1 cellular context compared by ENCODE assay signal in genomic region chr20:31682352-31682751, GRCh38.
TF ChIP-seq lines count a peak whose summit lies in the region.

No MANE protein-coding gene starts in this region.

TF ChIP-seq in HepG2, 621 proteins besides CTCF, POLR2A, EP300 and RAD21 (continues in another document):
- TF ChIP-seq HOXA3 (CRISPR knock-in tag; IDR thresholded peaks at IDR 0.05) (no peak), ZMYM3 (CRISPR knock-in tag; IDR thresholded peaks at IDR 0.05) (peak; percentile 49; the same call in 1 of the 2 replicates), HDAC1 (CRISPR knock-in tag; IDR thresholded peaks at IDR 0.05) (no peak), TBP (CRISPR knock-in tag; IDR thresholded peaks at IDR 0.05) (no peak), AGO2 (optimal IDR thresholded peaks at IDR 0.05; ENCODE audit: low read depth, low read length) (no peak), HNF4G (IDR thresholded peaks at IDR 0.05; ENCODE audit: borderline replicate concordance, low read depth, low read length) (no peak), HNF4G (CRISPR knock-in tag; IDR thresholded peaks at IDR 0.05; ENCODE audit: borderline replicate concordance, low read depth) (no peak), FOSL2 (CRISPR knock-in tag; IDR thresholded peaks at IDR 0.05) (no peak), ZNF292 (CRISPR knock-in tag; IDR thresholded peaks at IDR 0.05; ENCODE audit: borderline replicate concordance, low read depth) (no peak), SIX1 (CRISPR knock-in tag; IDR thresholded peaks at IDR 0.05; ENCODE audit: borderline replicate concordance) (no peak), DMAP1 (CRISPR knock-in tag; IDR thresholded peaks at IDR 0.05) (no peak), ZNF121 (CRISPR knock-in tag; IDR thresholded peaks at IDR 0.05) (peak; percentile 83), RFX5 (IDR thresholded peaks at IDR 0.05; ENCODE audit: low read depth, low read length) (no peak), KDM3A (CRISPR knock-in tag; IDR thresholded peaks at IDR 0.05; ENCODE audit: low read depth) (no peak), ZEB1 (IDR thresholded peaks at IDR 0.05; ENCODE audit: insufficient replicate concordance, low read depth) (no peak), CREB1 (IDR thresholded peaks at IDR 0.05) (no peak), CREB1 (CRISPR knock-in tag; IDR thresholded peaks at IDR 0.05) (no peak), RELA (CRISPR knock-in tag; IDR thresholded peaks at IDR 0.05) (no peak), ZNF660 (CRISPR knock-in tag; IDR thresholded peaks at IDR 0.05; ENCODE audit: borderline replicate concordance, low read depth) (no peak), REPIN1 (CRISPR knock-in tag; IDR thresholded peaks at IDR 0.05; ENCODE audit: borderline replicate concordance, low read depth) (no peak), ZFP36L1 (CRISPR knock-in tag; IDR thresholded peaks at IDR 0.05) (no peak), ZNF780A (CRISPR knock-in tag; IDR thresholded peaks at IDR 0.05) (0 out of 2 replicates have a peak, but pooled peaks have one; percentile 3), ZNF333 (CRISPR knock-in tag; IDR thresholded peaks at IDR 0.05; ENCODE audit: borderline replicate concordance) (no peak), ZNF274 (CRISPR knock-in tag; IDR thresholded peaks at IDR 0.05) (no peak), ZKSCAN8 (CRISPR knock-in tag; IDR thresholded peaks at IDR 0.05; ENCODE audit: borderline replicate concordance) (no peak), PLRG1 (conservative IDR thresholded peaks at IDR 0.05) (no peak), NAIF1 (CRISPR knock-in tag; IDR thresholded peaks at IDR 0.05; ENCODE audit: borderline replicate concordance) (no peak), MED1 (CRISPR knock-in tag; IDR thresholded peaks at IDR 0.05) (no peak), ZUFSP (CRISPR knock-in tag; IDR thresholded peaks at IDR 0.05; ENCODE audit: borderline replicate concordance) (no peak), NCOA2 (CRISPR knock-in tag; IDR thresholded peaks at IDR 0.05) (0 out of 2 replicates have a peak, but pooled peaks have one; percentile 19), KLF6 (CRISPR knock-in tag; IDR thresholded peaks at IDR 0.05) (no peak), REXO4 (CRISPR knock-in tag; IDR thresholded peaks at IDR 0.05; ENCODE audit: borderline replicate concordance) (no peak), ZNF639 (CRISPR knock-in tag; conservative IDR thresholded peaks at IDR 0.05) (no peak), TRIM24 (CRISPR knock-in tag; IDR thresholded peaks at IDR 0.05) (no peak), ZNF329 (CRISPR knock-in tag; IDR thresholded peaks at IDR 0.05; ENCODE audit: low read depth) (no peak), SYNCRIP (IDR thresholded peaks at IDR 0.05; ENCODE audit: insufficient read depth, low read depth, low read length) (no peak), TEAD3 (CRISPR knock-in tag; optimal IDR thresholded peaks at IDR 0.05; ENCODE audit: borderline replicate concordance) (no peak), SNAPC4 (CRISPR knock-in tag; IDR thresholded peaks at IDR 0.05) (no peak), PHB2 (IDR thresholded peaks at IDR 0.05; ENCODE audit: partially characterized antibody) (no peak), TGIF2 (CRISPR knock-in tag; IDR thresholded peaks at IDR 0.05) (no peak), HES4 (CRISPR knock-in tag; IDR thresholded peaks at IDR 0.05; ENCODE audit: borderline replicate concordance) (no peak), KLF9 (CRISPR knock-in tag; IDR thresholded peaks at IDR 0.05; ENCODE audit: low read depth) (no peak)
- TF ChIP-seq, protein P1, sequence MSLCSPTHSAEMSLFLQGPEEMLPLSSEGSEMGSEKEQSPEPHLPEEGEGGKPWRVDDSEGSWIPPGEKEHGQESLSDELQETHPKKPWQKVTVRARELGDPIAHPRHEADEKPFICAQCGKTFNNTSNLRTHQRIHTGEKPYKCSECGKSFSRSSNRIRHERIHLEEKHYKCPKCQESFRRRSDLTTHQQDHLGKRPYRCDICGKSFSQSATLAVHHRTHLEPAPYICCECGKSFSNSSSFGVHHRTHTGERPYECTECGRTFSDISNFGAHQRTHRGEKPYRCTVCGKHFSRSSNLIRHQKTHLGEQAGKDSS (CRISPR knock-in tag; IDR thresholded peaks at IDR 0.05; ENCODE audit: borderline replicate concordance, low read depth): no peak
- TF ChIP-seq, protein P2, sequence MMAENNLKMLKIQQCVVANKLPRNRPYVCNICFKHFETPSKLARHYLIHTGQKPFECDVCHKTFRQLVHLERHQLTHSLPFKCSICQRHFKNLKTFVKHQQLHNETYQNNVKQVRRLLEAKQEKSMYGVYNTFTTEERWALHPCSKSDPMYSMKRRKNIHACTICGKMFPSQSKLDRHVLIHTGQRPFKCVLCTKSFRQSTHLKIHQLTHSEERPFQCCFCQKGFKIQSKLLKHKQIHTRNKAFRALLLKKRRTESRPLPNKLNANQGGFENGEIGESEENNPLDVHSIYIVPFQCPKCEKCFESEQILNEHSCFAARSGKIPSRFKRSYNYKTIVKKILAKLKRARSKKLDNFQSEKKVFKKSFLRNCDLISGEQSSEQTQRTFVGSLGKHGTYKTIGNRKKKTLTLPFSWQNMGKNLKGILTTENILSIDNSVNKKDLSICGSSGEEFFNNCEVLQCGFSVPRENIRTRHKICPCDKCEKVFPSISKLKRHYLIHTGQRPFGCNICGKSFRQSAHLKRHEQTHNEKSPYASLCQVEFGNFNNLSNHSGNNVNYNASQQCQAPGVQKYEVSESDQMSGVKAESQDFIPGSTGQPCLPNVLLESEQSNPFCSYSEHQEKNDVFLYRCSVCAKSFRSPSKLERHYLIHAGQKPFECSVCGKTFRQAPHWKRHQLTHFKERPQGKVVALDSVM (CRISPR knock-in tag; IDR thresholded peaks at IDR 0.05): peak; percentile 84
- TF ChIP-seq, protein P3, sequence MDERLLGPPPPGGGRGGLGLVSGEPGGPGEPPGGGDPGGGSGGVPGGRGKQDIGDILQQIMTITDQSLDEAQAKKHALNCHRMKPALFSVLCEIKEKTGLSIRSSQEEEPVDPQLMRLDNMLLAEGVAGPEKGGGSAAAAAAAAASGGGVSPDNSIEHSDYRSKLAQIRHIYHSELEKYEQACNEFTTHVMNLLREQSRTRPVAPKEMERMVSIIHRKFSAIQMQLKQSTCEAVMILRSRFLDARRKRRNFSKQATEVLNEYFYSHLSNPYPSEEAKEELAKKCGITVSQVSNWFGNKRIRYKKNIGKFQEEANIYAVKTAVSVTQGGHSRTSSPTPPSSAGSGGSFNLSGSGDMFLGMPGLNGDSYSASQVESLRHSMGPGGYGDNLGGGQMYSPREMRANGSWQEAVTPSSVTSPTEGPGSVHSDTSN (CRISPR knock-in tag; IDR thresholded peaks at IDR 0.05): no peak
- TF ChIP-seq, protein P4, sequence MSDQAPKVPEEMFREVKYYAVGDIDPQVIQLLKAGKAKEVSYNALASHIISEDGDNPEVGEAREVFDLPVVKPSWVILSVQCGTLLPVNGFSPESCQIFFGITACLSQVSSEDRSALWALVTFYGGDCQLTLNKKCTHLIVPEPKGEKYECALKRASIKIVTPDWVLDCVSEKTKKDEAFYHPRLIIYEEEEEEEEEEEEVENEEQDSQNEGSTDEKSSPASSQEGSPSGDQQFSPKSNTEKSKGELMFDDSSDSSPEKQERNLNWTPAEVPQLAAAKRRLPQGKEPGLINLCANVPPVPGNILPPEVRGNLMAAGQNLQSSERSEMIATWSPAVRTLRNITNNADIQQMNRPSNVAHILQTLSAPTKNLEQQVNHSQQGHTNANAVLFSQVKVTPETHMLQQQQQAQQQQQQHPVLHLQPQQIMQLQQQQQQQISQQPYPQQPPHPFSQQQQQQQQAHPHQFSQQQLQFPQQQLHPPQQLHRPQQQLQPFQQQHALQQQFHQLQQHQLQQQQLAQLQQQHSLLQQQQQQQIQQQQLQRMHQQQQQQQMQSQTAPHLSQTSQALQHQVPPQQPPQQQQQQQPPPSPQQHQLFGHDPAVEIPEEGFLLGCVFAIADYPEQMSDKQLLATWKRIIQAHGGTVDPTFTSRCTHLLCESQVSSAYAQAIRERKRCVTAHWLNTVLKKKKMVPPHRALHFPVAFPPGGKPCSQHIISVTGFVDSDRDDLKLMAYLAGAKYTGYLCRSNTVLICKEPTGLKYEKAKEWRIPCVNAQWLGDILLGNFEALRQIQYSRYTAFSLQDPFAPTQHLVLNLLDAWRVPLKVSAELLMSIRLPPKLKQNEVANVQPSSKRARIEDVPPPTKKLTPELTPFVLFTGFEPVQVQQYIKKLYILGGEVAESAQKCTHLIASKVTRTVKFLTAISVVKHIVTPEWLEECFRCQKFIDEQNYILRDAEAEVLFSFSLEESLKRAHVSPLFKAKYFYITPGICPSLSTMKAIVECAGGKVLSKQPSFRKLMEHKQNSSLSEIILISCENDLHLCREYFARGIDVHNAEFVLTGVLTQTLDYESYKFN (CRISPR knock-in tag; conservative IDR thresholded peaks at IDR 0.05): no peak
- TF ChIP-seq, protein P5, sequence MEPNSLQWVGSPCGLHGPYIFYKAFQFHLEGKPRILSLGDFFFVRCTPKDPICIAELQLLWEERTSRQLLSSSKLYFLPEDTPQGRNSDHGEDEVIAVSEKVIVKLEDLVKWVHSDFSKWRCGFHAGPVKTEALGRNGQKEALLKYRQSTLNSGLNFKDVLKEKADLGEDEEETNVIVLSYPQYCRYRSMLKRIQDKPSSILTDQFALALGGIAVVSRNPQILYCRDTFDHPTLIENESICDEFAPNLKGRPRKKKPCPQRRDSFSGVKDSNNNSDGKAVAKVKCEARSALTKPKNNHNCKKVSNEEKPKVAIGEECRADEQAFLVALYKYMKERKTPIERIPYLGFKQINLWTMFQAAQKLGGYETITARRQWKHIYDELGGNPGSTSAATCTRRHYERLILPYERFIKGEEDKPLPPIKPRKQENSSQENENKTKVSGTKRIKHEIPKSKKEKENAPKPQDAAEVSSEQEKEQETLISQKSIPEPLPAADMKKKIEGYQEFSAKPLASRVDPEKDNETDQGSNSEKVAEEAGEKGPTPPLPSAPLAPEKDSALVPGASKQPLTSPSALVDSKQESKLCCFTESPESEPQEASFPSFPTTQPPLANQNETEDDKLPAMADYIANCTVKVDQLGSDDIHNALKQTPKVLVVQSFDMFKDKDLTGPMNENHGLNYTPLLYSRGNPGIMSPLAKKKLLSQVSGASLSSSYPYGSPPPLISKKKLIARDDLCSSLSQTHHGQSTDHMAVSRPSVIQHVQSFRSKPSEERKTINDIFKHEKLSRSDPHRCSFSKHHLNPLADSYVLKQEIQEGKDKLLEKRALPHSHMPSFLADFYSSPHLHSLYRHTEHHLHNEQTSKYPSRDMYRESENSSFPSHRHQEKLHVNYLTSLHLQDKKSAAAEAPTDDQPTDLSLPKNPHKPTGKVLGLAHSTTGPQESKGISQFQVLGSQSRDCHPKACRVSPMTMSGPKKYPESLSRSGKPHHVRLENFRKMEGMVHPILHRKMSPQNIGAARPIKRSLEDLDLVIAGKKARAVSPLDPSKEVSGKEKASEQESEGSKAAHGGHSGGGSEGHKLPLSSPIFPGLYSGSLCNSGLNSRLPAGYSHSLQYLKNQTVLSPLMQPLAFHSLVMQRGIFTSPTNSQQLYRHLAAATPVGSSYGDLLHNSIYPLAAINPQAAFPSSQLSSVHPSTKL (CRISPR knock-in tag; IDR thresholded peaks at IDR 0.05): no peak
- TF ChIP-seq, protein P6, sequence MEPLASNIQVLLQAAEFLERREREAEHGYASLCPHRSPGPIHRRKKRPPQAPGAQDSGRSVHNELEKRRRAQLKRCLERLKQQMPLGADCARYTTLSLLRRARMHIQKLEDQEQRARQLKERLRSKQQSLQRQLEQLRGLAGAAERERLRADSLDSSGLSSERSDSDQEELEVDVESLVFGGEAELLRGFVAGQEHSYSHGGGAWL (CRISPR knock-in tag; IDR thresholded peaks at IDR 0.05): 0 out of 2 replicates have a peak, but pooled peaks have one; percentile 24
